ENCODE assay signal across 12 cellular contexts in the genomic region with DNA sequence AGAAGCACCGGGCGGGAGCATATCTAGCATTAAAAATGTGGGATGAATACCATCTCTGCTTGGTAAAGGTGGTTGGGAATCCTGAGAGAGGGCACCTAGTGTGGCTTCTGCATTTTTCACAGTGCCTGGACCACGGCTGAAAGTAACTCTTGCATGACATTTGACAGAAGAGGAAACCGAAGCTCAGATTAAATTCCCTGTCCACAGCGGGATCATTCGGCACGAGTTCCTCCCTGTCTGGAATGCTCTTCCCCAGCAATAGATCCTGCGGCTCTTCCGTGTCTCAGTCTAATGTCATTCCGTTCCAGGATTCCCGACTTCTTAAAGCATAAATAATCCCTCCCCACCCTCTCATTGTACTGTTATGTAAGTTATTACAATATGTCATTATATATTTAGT. TPM values are rescaled to one million over a fixed set of nuclear protein-coding genes. Genes with fewer than 3 reads are reported as not detected.
DNase-seq lines count a peak whose midpoint lies in the region; ATAC-seq and TF ChIP-seq lines count a peak whose summit lies in the region.
"Had no signal": no experiment of that assay in that cellular context is flagged by ENCODE, and none has a peak within 500 bp of the region (broad histone marks: within the 10 kb centered on the region; RNA-seq: fewer than 3 reads in every experiment).

No MANE protein-coding gene starts in this region.

- no peak for DNase-seq in activated T-cell treated with anti-CD3 and anti-CD28 coated beads, Interleukin-2, amount 50 U/mL, for 24 hours
- no peak for DNase-seq in activated T-cell treated with anti-CD3 and anti-CD28 coated beads, Interleukin-2, amount 50 U/mL, for 1 hour
- DNase-seq in endodermal cell (no peak), skeletal muscle cell (ENCODE audit: low read depth) (no peak), mesendoderm (no peak), HT-29 (ENCODE audit: low spot score) (no peak)
- DNase-seq: amniotic stem cell; NCI-H187; stimulated activated CD4-positive, alpha-beta T cell treated with anti-CD3 and anti-CD28 coated beads, Interleukin-4, amount 100 ng/mL, for 1 hour; thyroid gland had no signal

- H3K9me3 Mint-ChIP-seq in activated T-cell treated with anti-CD3 and anti-CD28 coated beads, Interleukin-2, amount 50 U/mL, for 24 hours: no peaks in the 10 kb centered on the region
- H3K9me3 Mint-ChIP-seq in endodermal cell: no peaks in the 10 kb centered on the region

- H3K36me3 Mint-ChIP-seq in activated T-cell treated with anti-CD3 and anti-CD28 coated beads, Interleukin-2, amount 50 U/mL, for 24 hours (ENCODE audit: low read depth): peaks cover 40% of the 10 kb centered on the region
- H3K36me3 Mint-ChIP-seq in endodermal cell (ENCODE audit: low read depth): peaks cover 35% of the 10 kb centered on the region

- H3K27me3 ChIP-seq in OCI-LY3 (ENCODE audit: low read depth, low read length) (no peaks in the 10 kb centered on the region), endodermal cell (ENCODE audit: control insufficient read depth, insufficient read depth, low read length, poor library complexity, severe bottlenecking) (no peaks in the 10 kb centered on the region), mesendoderm (ENCODE audit: insufficient read depth, low read length, poor library complexity) (no peaks in the 10 kb centered on the region)
- H3K27me3 ChIP-seq: thyroid gland had no signal

- no peak overlapping the region for H2AFZ ChIP-seq in OCI-LY3 (ENCODE audit: low read depth, low read length)

- H3K9ac ChIP-seq in OCI-LY3 (ENCODE audit: low read length) (no peak overlapping the region), endodermal cell (ENCODE audit: extremely low read depth, low read length, poor library complexity, severe bottlenecking) (no peak overlapping the region), mesendoderm (ENCODE audit: low read length) (no peak overlapping the region)

- H2BK5ac ChIP-seq in mesendoderm (ENCODE audit: low read length): no peak overlapping the region

- H3K4me3 ChIP-seq in OCI-LY3 (ENCODE audit: low read length) (peak overlapping the region; percentile 91), endodermal cell (ENCODE audit: low read length) (peak overlapping the region; percentile 94), skeletal muscle cell (ENCODE audit: low read depth, low read length) (peak overlapping the region; percentile 76), mesendoderm (ENCODE audit: low read length) (no peak overlapping the region)

- H3K4me2 ChIP-seq in OCI-LY3 (ENCODE audit: low read length) (peak overlapping the region; percentile 63), mesendoderm (ENCODE audit: low read length) (no peak overlapping the region)

- TF ChIP-seq CTCF in OCI-LY3 (IDR thresholded peaks at IDR 0.05; ENCODE audit: low read depth, low read length) (no peak), endodermal cell (conservative IDR thresholded peaks at IDR 0.05) (no peak)

- H2BK120ac ChIP-seq in mesendoderm (ENCODE audit: low read depth, low read length): no peak overlapping the region

- peak overlapping the region; percentile 99 for H3K27ac Mint-ChIP-seq in activated T-cell treated with anti-CD3 and anti-CD28 coated beads, Interleukin-2, amount 50 U/mL, for 24 hours
- H3K27ac Mint-ChIP-seq in endodermal cell: no peak overlapping the region

- no peak for ATAC-seq in GM18909 (IDR thresholded peaks at IDR 0.05; ENCODE audit: poor library complexity, unreplicated experiment)

- no peak overlapping the region for H4K8ac ChIP-seq in mesendoderm (ENCODE audit: low read depth, low read length)

- peaks cover 34% of the 10 kb centered on the region for H4K20me1 ChIP-seq in OCI-LY3 (ENCODE audit: insufficient read depth, low read length)

- no peak overlapping the region for H3K23ac ChIP-seq in mesendoderm (ENCODE audit: low read length)

- H3K4me3 Mint-ChIP-seq in activated T-cell treated with anti-CD3 and anti-CD28 coated beads, Interleukin-2, amount 50 U/mL, for 24 hours: peak overlapping the region; percentile 99
- H3K4me3 Mint-ChIP-seq in endodermal cell: peak overlapping the region; percentile 100

- H3K27me3 Mint-ChIP-seq in activated T-cell treated with anti-CD3 and anti-CD28 coated beads, Interleukin-2, amount 50 U/mL, for 24 hours: no peaks in the 10 kb centered on the region
- no peaks in the 10 kb centered on the region for H3K27me3 Mint-ChIP-seq in endodermal cell (ENCODE audit: insufficient read depth)

- H3K4me1 ChIP-seq in OCI-LY3 (ENCODE audit: low read length): peaks cover 33% of the 10 kb centered on the region
- no peaks in the 10 kb centered on the region for H3K4me1 ChIP-seq in endodermal cell (ENCODE audit: control insufficient read depth, insufficient read depth, low read length)
- peaks cover 3% of the 10 kb centered on the region for H3K4me1 ChIP-seq in mesendoderm (ENCODE audit: control insufficient read depth, low read depth, low read length)

- no peak overlapping the region for H2AK5ac ChIP-seq in mesendoderm (ENCODE audit: low read length)

- no peak overlapping the region for H3K4ac ChIP-seq in mesendoderm (ENCODE audit: low read depth, low read length)

- H3K9me3 ChIP-seq in OCI-LY3 (ENCODE audit: insufficient read depth, low read length) (no peaks in the 10 kb centered on the region), endodermal cell (ENCODE audit: control insufficient read depth, low read length) (no peaks in the 10 kb centered on the region)
- H3K9me3 ChIP-seq: thyroid gland had no signal

- peaks cover 9% of the 10 kb centered on the region for H3K79me1 ChIP-seq in mesendoderm (ENCODE audit: low read length)

- H3K36me3 ChIP-seq in OCI-LY3 (replicated peaks; ENCODE audit: low read depth, low read length): peaks cover 34% of the 10 kb centered on the region
- H3K36me3 ChIP-seq in endodermal cell (ENCODE audit: control insufficient read depth, insufficient read depth, low read length): peaks cover 32% of the 10 kb centered on the region
- H3K36me3 ChIP-seq in mesendoderm (ENCODE audit: control insufficient read depth, insufficient read depth, low read length): peaks cover 8% of the 10 kb centered on the region

- 95 to 98% methylated on average over 7 to 11 of the region's 11 CpGs for WGBS in endodermal cell (ENCODE audit: insufficient coverage in 1 of 2, insufficient read length in 1 of 2), 2 experiments
- WGBS in mesendoderm (ENCODE audit: extremely low coverage, insufficient coverage, low lambda C conversion rate): no CpG with 5 or more reads among the region's 11 CpGs

- H3K18ac ChIP-seq in mesendoderm (ENCODE audit: low read length): no peak overlapping the region

- no peak overlapping the region for H2BK15ac ChIP-seq in mesendoderm (replicated peaks; ENCODE audit: low read depth)

- peaks cover 41% of the 10 kb centered on the region for H3K79me2 ChIP-seq in OCI-LY3 (ENCODE audit: low read length)
- H3K79me2 ChIP-seq in mesendoderm (ENCODE audit: control insufficient read depth, insufficient read depth, low read length): peaks cover 37% of the 10 kb centered on the region

- H3K56ac ChIP-seq in mesendoderm (ENCODE audit: low read length): no peak overlapping the region

- H3K27ac ChIP-seq in OCI-LY3 (ENCODE audit: low read length) (no peak overlapping the region), endodermal cell (ENCODE audit: low read depth, low read length) (no peak overlapping the region), mesendoderm (ENCODE audit: low read depth, low read length) (no peak overlapping the region)

- H4K5ac ChIP-seq in mesendoderm (ENCODE audit: low read length): no peak overlapping the region

- peaks cover 30% of the 10 kb centered on the region for H3K4me1 Mint-ChIP-seq in activated T-cell treated with anti-CD3 and anti-CD28 coated beads, Interleukin-2, amount 50 U/mL, for 24 hours (ENCODE audit: low read depth)
- H3K4me1 Mint-ChIP-seq in endodermal cell: peaks cover 37% of the 10 kb centered on the region

RNA-seq across cellular contexts. Expression of gene RPS7, which starts 0.9 kb away (rescaled TPM):
- 1,000 to 10,000 TPM; 1,323 to 1,693 TPM for total RNA-seq in endodermal cell
- 1,899 TPM for polyA plus RNA-seq in endodermal cell (2013, experiment 1 of 2)
- 1,806 TPM for polyA plus RNA-seq in endodermal cell (2013, experiment 2 of 2)
- polyA plus RNA-seq in mesendoderm (2013, experiment 1 of 2): 4,409 TPM
- polyA plus RNA-seq in mesendoderm (2013, experiment 2 of 2): 4,413 TPM
- total RNA-seq in HT-29 (2014; rRNA removed; shearing (Covaris generic)): 1,412 and 1,563 TPM in 2 replicates

RNA-seq across cellular contexts. Expression of gene RNASEH1, which starts 16.0 kb away (rescaled TPM):
- 10 to 100 TPM; 28.2 to 35.2 TPM for total RNA-seq in endodermal cell
- polyA plus RNA-seq in endodermal cell (2013, experiment 1 of 2): 21.2 TPM
- 20.2 TPM for polyA plus RNA-seq in endodermal cell (2013, experiment 2 of 2)
- 35.8 TPM for polyA plus RNA-seq in mesendoderm (2013, experiment 1 of 2)
- 37.3 TPM for polyA plus RNA-seq in mesendoderm (2013, experiment 2 of 2)
- total RNA-seq in HT-29 (2014; rRNA removed; shearing (Covaris generic)): 20.0 and 28.1 TPM in 2 replicates

RNA-seq across cellular contexts. Expression of gene COLEC11, which starts 20.8 kb away (rescaled TPM):
- total RNA-seq in endodermal cell: 1 to 10 TPM; 1.1 to 1.5 TPM
- 0.21 TPM for polyA plus RNA-seq in endodermal cell (2013, experiment 1 of 2)
- not detected for polyA plus RNA-seq in endodermal cell (2013, experiment 2 of 2)
- 0.22 TPM for polyA plus RNA-seq in mesendoderm (2013, experiment 1 of 2)
- polyA plus RNA-seq in mesendoderm (2013, experiment 2 of 2): 0.15 TPM
- total RNA-seq in HT-29 (2014; rRNA removed; shearing (Covaris generic)): not detected in 2 replicates

RNA-seq across cellular contexts. Expression of gene ADI1, which starts 54.8 kb away (rescaled TPM):
- total RNA-seq in endodermal cell: 10 to 100 TPM; 27.1 to 40.1 TPM
- polyA plus RNA-seq in endodermal cell (2013, experiment 1 of 2): 25.3 TPM
- 23.9 TPM for polyA plus RNA-seq in endodermal cell (2013, experiment 2 of 2)
- 35.2 TPM for polyA plus RNA-seq in mesendoderm (2013, experiment 1 of 2)
- polyA plus RNA-seq in mesendoderm (2013, experiment 2 of 2): 34.9 TPM
- 41.7 and 47.4 TPM in 2 replicates for total RNA-seq in HT-29 (2014; rRNA removed; shearing (Covaris generic))
